Comparison of ENCODE assay signal across 31 cellular contexts in the genomic region with DNA sequence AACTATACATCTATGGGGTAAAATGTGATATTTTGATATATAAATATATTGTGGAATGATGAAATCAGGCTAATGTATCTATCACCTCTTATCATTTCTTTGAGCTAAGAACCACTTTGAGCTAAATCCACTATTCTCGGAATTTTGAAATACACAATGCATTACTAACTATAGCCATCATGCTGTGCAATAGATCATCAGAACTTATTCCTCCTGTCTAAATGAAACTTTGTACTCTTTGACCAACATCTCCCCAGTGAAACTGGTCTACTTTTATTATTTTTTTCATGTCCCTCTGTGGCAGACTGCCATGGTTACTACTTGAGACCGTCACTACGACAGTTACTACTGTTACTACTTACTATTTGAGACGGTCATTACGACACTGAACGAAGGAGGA. TPM values are rescaled to one million over a fixed set of nuclear protein-coding genes. Genes with fewer than 3 reads are reported as not detected.
"Had no signal": no experiment of that assay in that cellular context is flagged by ENCODE, and none has a peak within 500 bp of the region (broad histone marks: within the 10 kb centered on the region; RNA-seq: fewer than 3 reads in every experiment).

No MANE protein-coding gene starts in this region.

- H3K27me3 ChIP-seq: body of pancreas, colonic mucosa, esophagus squamous epithelium, gastroesophageal sphincter had no signal

- ATAC-seq: activated naive CD4-positive, alpha-beta T cell treated with anti-CD3 and anti-CD28 coated beads, Interleukin-2, amount 50 U/mL, for 72 hours; activated T-cell treated with anti-CD3 and anti-CD28 coated beads, Interleukin-2, amount 50 U/mL, for 72 hours; body of pancreas; gastroesophageal sphincter; WTC11 had no signal

- H3K27ac ChIP-seq: body of pancreas, colonic mucosa, epithelial cell of prostate, esophagus squamous epithelium, gastroesophageal sphincter, VCaP had no signal

- H3K36me3 ChIP-seq: colonic mucosa had no signal

- DNase-seq: activated CD4-positive, alpha-beta memory T cell treated with anti-CD3 and anti-CD28 coated beads, Interleukin-2, amount 10 ng/mL, durations not matched to agents 7 days and 5 days; activated CD4-positive, alpha-beta T cell treated with anti-CD3 and anti-CD28 coated beads for 1 hour; activated CD4-positive, alpha-beta T cell treated with anti-CD3 and anti-CD28 coated beads for 4 hours; activated CD4-positive, alpha-beta T cell treated with anti-CD3 and anti-CD28 coated beads, Interleukin-2, amount 10 ng/mL, durations not matched to agents 7 days and 5 days; activated CD4-positive, alpha-beta T cell treated with anti-CD3 and anti-CD28 coated beads, Interleukin-2, amount 50 U/mL, for 4 hours; activated CD8-positive, alpha-beta memory T cell treated with anti-CD3 and anti-CD28 coated beads, Interleukin-2, amount 50 U/mL, for 48 hours; activated gamma-delta T cell; activated naive CD4-positive, alpha-beta T cell; activated naive CD4-positive, alpha-beta T cell treated with anti-CD3 and anti-CD28 coated beads, Interleukin-2, amount 10 ng/mL, durations not matched to agents 7 days and 5 days; activated naive CD8-positive, alpha-beta T cell treated with anti-CD3 and anti-CD28 coated beads, Interleukin-2, amount 10 ng/mL, durations not matched to agents 7 days and 5 days; activated T-cell treated with anti-CD3 and anti-CD28 coated beads for 4 hours; activated T-cell treated with anti-CD3 and anti-CD28 coated beads, Interleukin-2, amount 50 U/mL, for 24 hours; activated T-cell treated with anti-CD3 and anti-CD28 coated beads, Interleukin-2, amount 50 U/mL, for 72 hours; amygdala; aorta; body of pancreas; caudate nucleus; cerebellar nuclear complex; colonic mucosa; effector CD8-positive, alpha-beta T cell; esophagus squamous epithelium; foreskin melanocyte; T-helper 2 cell had no signal

- H3K4me1 ChIP-seq: body of pancreas, colonic mucosa, esophagus squamous epithelium, gastroesophageal sphincter had no signal

- FAIRE-seq: endometrium, endothelial cell of umbilical vein, TTC549 had no signal

- H3K9me3 ChIP-seq: body of pancreas, colonic mucosa, esophagus squamous epithelium, gastroesophageal sphincter had no signal

- H3K4me3 ChIP-seq: body of pancreas, colonic mucosa, esophagus squamous epithelium, gastroesophageal sphincter had no signal

RNA-seq across cellular contexts. Expression of gene TMEM169, which starts 11.5 kb away (rescaled TPM):
- polyA plus RNA-seq: aorta, endothelial cell of umbilical vein had no signal
